Comparison of ENCODE assay signal across 8 cellular contexts in the genomic region with DNA sequence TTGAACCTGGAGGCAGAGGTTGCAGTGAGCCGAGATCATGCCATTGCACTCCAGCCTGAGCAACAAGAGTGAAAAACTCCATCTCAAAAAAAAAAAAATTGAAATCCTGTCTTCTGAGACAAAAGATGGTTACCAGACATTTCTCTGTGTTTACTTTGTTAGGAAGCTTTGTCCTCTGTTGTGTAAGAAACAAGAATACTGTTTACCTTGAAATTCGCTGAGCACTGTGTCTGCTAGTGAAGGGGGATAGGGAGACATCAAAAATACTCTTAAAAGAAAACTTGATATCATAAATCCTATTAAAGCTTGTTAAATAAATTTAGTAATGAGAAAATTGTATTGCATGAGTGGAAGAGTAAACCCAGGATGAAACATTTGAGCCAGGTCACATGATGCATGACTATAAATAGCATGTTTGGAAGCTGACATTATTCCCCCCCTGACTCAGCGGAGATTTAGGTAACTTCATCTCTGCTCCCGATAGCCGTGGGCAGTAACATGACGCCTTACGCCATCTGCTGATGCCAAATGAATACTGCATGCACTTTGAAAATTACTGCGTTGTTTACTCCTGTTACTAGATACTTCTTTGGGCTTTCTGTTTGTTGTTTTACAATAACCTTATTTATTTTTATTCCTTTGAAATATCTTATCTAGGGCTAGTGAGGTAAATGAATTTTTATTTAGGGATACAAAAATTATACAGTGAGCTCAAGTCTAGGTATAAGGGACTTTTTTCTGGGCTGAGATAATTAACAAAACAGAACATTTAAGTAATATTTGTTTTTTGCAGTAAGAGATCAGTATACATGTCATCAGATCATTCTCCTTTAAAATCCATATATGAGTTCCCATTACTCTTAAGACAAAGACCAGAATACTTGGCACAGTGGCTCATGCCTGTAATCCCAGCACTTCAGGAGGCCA.
DNase-seq lines count a peak whose midpoint lies in the region; ATAC-seq, FAIRE-seq and TF ChIP-seq lines count a peak whose summit lies in the region.

No MANE protein-coding gene starts in this region.

- peaks cover 82% of the 10 kb centered on the region for H3K4me1 Mint-ChIP-seq in brain
- no peaks in the 10 kb centered on the region for H3K4me1 Mint-ChIP-seq in immature natural killer cell

- H3K4me3 ChIP-seq in HAP-1, result no peak overlapping the region

- H3K4me1 ChIP-seq in HAP-1, result peaks cover 3% of the 10 kb centered on the region

- no peaks in the 10 kb centered on the region for H3K9me3 ChIP-seq in HAP-1

- H3K36me3 ChIP-seq in HAP-1 (replicated peaks), result 0 out of 2 replicates have a peak, but pooled peaks cover 6% of the 10 kb centered on the region

- in situ Hi-C loops in HAP-1 (cut with MboI; ENCODE audit: low sequenced_read_pairs), result loop anchor here (5.0 to 25.0 kb wide), 2 partner anchors 183 to 398 kb away; no protein-coding TSS in a partner anchor

- H3K4me3 Mint-ChIP-seq in brain, result peak overlapping the region in 2 of 5 experiments; percentile 8 to 38
- H3K4me3 Mint-ChIP-seq in immature natural killer cell, result no peak overlapping the region

- FAIRE-seq in D721Med (lab: Jason Lieb, UNC), result peak; percentile 81

- peak overlapping the region; percentile 27 to 88 (median 71) for H3K27ac Mint-ChIP-seq in brain
- H3K27ac Mint-ChIP-seq in immature natural killer cell, result no peak overlapping the region

- no peak for DNase-seq in D721Med (ENCODE audit: insufficient read length, low spot score)
- DNase-seq in HAP-1 (ENCODE audit: low spot score in 2 of 2), result peak; percentile 74 to 77
- DNase-seq in NCI-H146 treated with DMSO at 0.1 percent for 48 hours (lab: John Stamatoyannopoulos, UW; ENCODE audit: unreplicated experiment), result peak; percentile 37
- DNase-seq in T-helper 1 cell, result peak in 4 of 5 donors; percentile 6 to 58 (median 24)
- DNase-seq in immature natural killer cell, result peak; percentile 26 to 58 (median 52)
- peak; percentile 8 to 34 for DNase-seq in stimulated activated CD4-positive, alpha-beta T cell treated with anti-CD3 and anti-CD28 coated beads, Interleukin-12 subunit alpha, Interleukin-12 subunit beta, amount 100 ng/mL, for 24 hours (ENCODE audit: low read depth in 2 of 2)

- ATAC-seq in GM21526 (IDR thresholded peaks at IDR 0.05; ENCODE audit: low FRiP score, unreplicated experiment), result no peak

- TF ChIP-seq CTCF in D721Med (IDR thresholded peaks at IDR 0.05; ENCODE audit: insufficient read depth, missing control alignments), result peak; percentile 94
- peak; percentile 92 to 94 for TF ChIP-seq CTCF in brain (conservative IDR thresholded peaks at IDR 0.05)

- H3K9me3 Mint-ChIP-seq in brain (no peaks in the 10 kb centered on the region), immature natural killer cell (no peaks in the 10 kb centered on the region)

- H3K36me3 Mint-ChIP-seq in brain (no peaks in the 10 kb centered on the region), immature natural killer cell (no peaks in the 10 kb centered on the region)

- H3K27me3 ChIP-seq in HAP-1 (ENCODE audit: low read depth), result no peaks in the 10 kb centered on the region

- peaks cover 3% of the 10 kb centered on the region for H3K27me3 Mint-ChIP-seq in brain
- H3K27me3 Mint-ChIP-seq in immature natural killer cell (ENCODE audit: low read depth in 3 of 3), result peaks cover 0 to 2% (median 0%) of the 10 kb centered on the region in 3 donors

Comparison
In these comparisons a context has a peak if more than half of its experiments do, and no peak if none do; other contexts are left out.
1. H3K27ac Mint-ChIP-seq: peak in brain (5 of 5); none in immature natural killer cell (0 of 6).